1 cellular context compared by ENCODE assay signal in the genomic region with DNA sequence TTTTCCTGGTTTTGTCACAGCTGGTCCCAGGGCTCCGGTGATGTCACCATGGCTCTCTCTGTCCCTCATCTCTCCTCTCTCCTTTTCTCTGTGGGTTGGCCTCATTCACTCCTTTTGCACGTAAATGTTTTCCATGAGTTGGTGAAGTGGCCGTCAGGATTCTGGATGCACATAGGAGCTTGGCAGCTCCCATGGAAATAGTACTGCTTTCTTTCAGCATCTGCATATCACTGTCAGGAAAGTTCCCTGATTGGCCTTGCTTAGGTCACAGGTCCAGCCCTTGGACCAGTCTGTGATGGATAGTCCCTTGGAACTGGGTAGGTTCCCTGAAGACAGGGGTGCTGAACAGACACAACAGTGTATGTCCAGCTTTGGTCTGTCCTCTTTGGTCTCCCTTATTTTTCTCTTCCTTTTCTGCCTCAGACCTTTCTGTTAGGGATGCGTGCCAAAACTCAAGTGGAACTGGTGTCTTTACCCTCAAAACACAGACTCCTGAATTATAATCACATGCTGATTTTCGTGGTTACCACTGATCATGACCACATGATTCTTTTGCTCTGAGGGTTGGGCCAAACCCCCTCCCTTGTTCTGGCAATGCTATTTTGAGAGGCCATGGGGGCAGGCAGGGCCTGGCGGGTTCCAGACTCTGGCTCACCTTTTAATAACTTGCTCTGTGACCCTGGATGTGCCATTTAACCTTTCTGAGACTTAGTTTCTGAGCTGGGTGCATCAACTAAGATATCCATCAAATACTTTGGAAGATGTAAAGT.
TF ChIP-seq lines count a peak whose summit lies in the region.

No MANE protein-coding gene starts in this region.

TF ChIP-seq in GM12878, 131 proteins besides CTCF, POLR2A, EP300 and RAD21 (continued from another document and continues in another):
- no peak for TF ChIP-seq PAX5 (IDR thresholded peaks at IDR 0.05; ENCODE audit: borderline replicate concordance, low read depth, low read length)
- no peak for TF ChIP-seq ZSCAN29 (IDR thresholded peaks at IDR 0.05)
- no peak for TF ChIP-seq USF1 (IDR thresholded peaks at IDR 0.05; ENCODE audit: borderline replicate concordance, extremely low read length, insufficient read depth, low read depth, low read length)
- no peak for TF ChIP-seq NFXL1 (IDR thresholded peaks at IDR 0.05; ENCODE audit: borderline replicate concordance)
- TF ChIP-seq JUNB (IDR thresholded peaks at IDR 0.05) = no peak
- no peak for TF ChIP-seq NFYA (IDR thresholded peaks at IDR 0.05; ENCODE audit: borderline replicate concordance, low read depth, low read length)
- TF ChIP-seq BMI1 (IDR thresholded peaks at IDR 0.05; ENCODE audit: borderline replicate concordance) = no peak
- TF ChIP-seq IRF3 (IDR thresholded peaks at IDR 0.05) = no peak
- no peak for TF ChIP-seq HDGF (IDR thresholded peaks at IDR 0.05)
- TF ChIP-seq EED (IDR thresholded peaks at IDR 0.05; ENCODE audit: low read depth) = no peak
- no peak for TF ChIP-seq SP1 (IDR thresholded peaks at IDR 0.05; ENCODE audit: low read depth, low read length)
- TF ChIP-seq, protein P1, sequence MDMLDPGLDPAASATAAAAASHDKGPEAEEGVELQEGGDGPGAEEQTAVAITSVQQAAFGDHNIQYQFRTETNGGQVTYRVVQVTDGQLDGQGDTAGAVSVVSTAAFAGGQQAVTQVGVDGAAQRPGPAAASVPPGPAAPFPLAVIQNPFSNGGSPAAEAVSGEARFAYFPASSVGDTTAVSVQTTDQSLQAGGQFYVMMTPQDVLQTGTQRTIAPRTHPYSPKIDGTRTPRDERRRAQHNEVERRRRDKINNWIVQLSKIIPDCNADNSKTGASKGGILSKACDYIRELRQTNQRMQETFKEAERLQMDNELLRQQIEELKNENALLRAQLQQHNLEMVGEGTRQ (IDR thresholded peaks at IDR 0.05; ENCODE audit: borderline replicate concordance, low read depth, low read length) = no peak; the same call in 1 of the 2 replicates
- no peak for TF ChIP-seq YBX1 (IDR thresholded peaks at IDR 0.05)
- no peak for TF ChIP-seq MXI1 (IDR thresholded peaks at IDR 0.05; ENCODE audit: low read depth, low read length)
- TF ChIP-seq HDAC6 (IDR thresholded peaks at IDR 0.05; ENCODE audit: unreplicated experiment) = no peak
- TF ChIP-seq IKZF2 (IDR thresholded peaks at IDR 0.05) = peak; percentile 57 to 68; a peak in 2 of 4 replicates
- peak; percentile 66; the same call in 1 of the 2 replicates for TF ChIP-seq RELB (IDR thresholded peaks at IDR 0.05; ENCODE audit: low read depth)
- no peak for TF ChIP-seq KDM1A (IDR thresholded peaks at IDR 0.05; ENCODE audit: borderline replicate concordance)
- TF ChIP-seq TAF1 (IDR thresholded peaks at IDR 0.05; ENCODE audit: borderline replicate concordance, low read depth, low read length) = no peak
- TF ChIP-seq, protein P2, sequence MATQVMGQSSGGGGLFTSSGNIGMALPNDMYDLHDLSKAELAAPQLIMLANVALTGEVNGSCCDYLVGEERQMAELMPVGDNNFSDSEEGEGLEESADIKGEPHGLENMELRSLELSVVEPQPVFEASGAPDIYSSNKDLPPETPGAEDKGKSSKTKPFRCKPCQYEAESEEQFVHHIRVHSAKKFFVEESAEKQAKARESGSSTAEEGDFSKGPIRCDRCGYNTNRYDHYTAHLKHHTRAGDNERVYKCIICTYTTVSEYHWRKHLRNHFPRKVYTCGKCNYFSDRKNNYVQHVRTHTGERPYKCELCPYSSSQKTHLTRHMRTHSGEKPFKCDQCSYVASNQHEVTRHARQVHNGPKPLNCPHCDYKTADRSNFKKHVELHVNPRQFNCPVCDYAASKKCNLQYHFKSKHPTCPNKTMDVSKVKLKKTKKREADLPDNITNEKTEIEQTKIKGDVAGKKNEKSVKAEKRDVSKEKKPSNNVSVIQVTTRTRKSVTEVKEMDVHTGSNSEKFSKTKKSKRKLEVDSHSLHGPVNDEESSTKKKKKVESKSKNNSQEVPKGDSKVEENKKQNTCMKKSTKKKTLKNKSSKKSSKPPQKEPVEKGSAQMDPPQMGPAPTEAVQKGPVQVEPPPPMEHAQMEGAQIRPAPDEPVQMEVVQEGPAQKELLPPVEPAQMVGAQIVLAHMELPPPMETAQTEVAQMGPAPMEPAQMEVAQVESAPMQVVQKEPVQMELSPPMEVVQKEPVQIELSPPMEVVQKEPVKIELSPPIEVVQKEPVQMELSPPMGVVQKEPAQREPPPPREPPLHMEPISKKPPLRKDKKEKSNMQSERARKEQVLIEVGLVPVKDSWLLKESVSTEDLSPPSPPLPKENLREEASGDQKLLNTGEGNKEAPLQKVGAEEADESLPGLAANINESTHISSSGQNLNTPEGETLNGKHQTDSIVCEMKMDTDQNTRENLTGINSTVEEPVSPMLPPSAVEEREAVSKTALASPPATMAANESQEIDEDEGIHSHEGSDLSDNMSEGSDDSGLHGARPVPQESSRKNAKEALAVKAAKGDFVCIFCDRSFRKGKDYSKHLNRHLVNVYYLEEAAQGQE (IDR thresholded peaks at IDR 0.05; ENCODE audit: low read depth, low read length) = no peak
- no peak for TF ChIP-seq RELA (IDR thresholded peaks at IDR 0.05; ENCODE audit: borderline replicate concordance, partially characterized antibody)
- TF ChIP-seq ZNF217 (IDR thresholded peaks at IDR 0.05) = no peak
- TF ChIP-seq SMAD1 (IDR thresholded peaks at IDR 0.05; ENCODE audit: low read depth, partially characterized antibody) = no peak
- no peak for TF ChIP-seq KAT2A (conservative IDR thresholded peaks at IDR 0.05; ENCODE audit: control insufficient read depth, low read depth, low read length)
- 0 out of 2 replicates have a peak, but pooled peaks have one; percentile 16 for TF ChIP-seq NBN (IDR thresholded peaks at IDR 0.05)
- TF ChIP-seq RFX5 (IDR thresholded peaks at IDR 0.05; ENCODE audit: low read depth, low read length) = no peak
- no peak for TF ChIP-seq NFIC (IDR thresholded peaks at IDR 0.05; ENCODE audit: low read depth, low read length)
- TF ChIP-seq ZBED1 (IDR thresholded peaks at IDR 0.05; ENCODE audit: borderline replicate concordance) = no peak
- no peak for TF ChIP-seq IRF4 (IDR thresholded peaks at IDR 0.05; ENCODE audit: low read depth, low read length)
- TF ChIP-seq DPF2 (IDR thresholded peaks at IDR 0.05) = 0 out of 2 replicates have a peak, but pooled peaks have one; percentile 13
- TF ChIP-seq MYB (IDR thresholded peaks at IDR 0.05; ENCODE audit: borderline replicate concordance, low read depth, low read length) = no peak
- peak; percentile 56 for TF ChIP-seq MEF2B (IDR thresholded peaks at IDR 0.05; ENCODE audit: partially characterized antibody, poor library complexity, severe bottlenecking)
- peak; percentile 71 to 76 for TF ChIP-seq BHLHE40 (IDR thresholded peaks at IDR 0.05; ENCODE audit: borderline replicate concordance in 1 of 2, low read depth in 2 of 2, low read length in 1 of 2)
- TF ChIP-seq BACH1 (IDR thresholded peaks at IDR 0.05; ENCODE audit: borderline replicate concordance) = no peak
- no peak for TF ChIP-seq RB1 (IDR thresholded peaks at IDR 0.05; ENCODE audit: borderline replicate concordance)
- no peak for TF ChIP-seq MAX (IDR thresholded peaks at IDR 0.05; ENCODE audit: low read depth, low read length)
- no peak for TF ChIP-seq YY1 (IDR thresholded peaks at IDR 0.05; ENCODE audit: low read depth, low read length)
- TF ChIP-seq ATF3 (IDR thresholded peaks at IDR 0.05; ENCODE audit: borderline replicate concordance, extremely low read depth, low read depth, low read length) = no peak
- TF ChIP-seq MEF2A (IDR thresholded peaks at IDR 0.05; ENCODE audit: insufficient read depth, low read depth, low read length) = 0 out of 2 replicates have a peak, but pooled peaks have one; percentile 59
- TF ChIP-seq RUNX3 (IDR thresholded peaks at IDR 0.05; ENCODE audit: low read length) = peak; percentile 84
- TF ChIP-seq, protein P3, sequence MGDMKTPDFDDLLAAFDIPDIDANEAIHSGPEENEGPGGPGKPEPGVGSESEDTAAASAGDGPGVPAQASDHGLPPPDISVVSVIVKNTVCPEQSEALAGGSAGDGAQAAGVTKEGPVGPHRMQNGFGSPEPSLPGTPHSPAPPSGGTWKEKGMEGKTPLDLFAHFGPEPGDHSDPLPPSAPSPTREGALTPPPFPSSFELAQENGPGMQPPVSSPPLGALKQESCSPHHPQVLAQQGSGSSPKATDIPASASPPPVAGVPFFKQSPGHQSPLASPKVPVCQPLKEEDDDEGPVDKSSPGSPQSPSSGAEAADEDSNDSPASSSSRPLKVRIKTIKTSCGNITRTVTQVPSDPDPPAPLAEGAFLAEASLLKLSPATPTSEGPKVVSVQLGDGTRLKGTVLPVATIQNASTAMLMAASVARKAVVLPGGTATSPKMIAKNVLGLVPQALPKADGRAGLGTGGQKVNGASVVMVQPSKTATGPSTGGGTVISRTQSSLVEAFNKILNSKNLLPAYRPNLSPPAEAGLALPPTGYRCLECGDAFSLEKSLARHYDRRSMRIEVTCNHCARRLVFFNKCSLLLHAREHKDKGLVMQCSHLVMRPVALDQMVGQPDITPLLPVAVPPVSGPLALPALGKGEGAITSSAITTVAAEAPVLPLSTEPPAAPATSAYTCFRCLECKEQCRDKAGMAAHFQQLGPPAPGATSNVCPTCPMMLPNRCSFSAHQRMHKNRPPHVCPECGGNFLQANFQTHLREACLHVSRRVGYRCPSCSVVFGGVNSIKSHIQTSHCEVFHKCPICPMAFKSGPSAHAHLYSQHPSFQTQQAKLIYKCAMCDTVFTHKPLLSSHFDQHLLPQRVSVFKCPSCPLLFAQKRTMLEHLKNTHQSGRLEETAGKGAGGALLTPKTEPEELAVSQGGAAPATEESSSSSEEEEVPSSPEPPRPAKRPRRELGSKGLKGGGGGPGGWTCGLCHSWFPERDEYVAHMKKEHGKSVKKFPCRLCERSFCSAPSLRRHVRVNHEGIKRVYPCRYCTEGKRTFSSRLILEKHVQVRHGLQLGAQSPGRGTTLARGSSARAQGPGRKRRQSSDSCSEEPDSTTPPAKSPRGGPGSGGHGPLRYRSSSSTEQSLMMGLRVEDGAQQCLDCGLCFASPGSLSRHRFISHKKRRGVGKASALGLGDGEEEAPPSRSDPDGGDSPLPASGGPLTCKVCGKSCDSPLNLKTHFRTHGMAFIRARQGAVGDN (IDR thresholded peaks at IDR 0.05) = peak; percentile 97
- TF ChIP-seq GATAD2B (conservative IDR thresholded peaks at IDR 0.05; ENCODE audit: low read depth) = no peak
- no peak for TF ChIP-seq SUPT20H (IDR thresholded peaks at IDR 0.05; ENCODE audit: borderline replicate concordance, control insufficient read depth, low read depth, low read length)
- TF ChIP-seq STAT1 (conservative IDR thresholded peaks at IDR 0.05) = no peak
